In genomic region chr6:43481591-43482242, GRCh38 we compare ENCODE assay signal across 1 cellular context.
TF ChIP-seq lines count a peak whose summit lies in the region.

No MANE protein-coding gene starts in this region.

TF ChIP-seq in H1, 55 proteins besides CTCF, POLR2A, EP300 and RAD21:
- TF ChIP-seq JUND (IDR thresholded peaks at IDR 0.05; ENCODE audit: low read length), result no peak
- no peak for TF ChIP-seq CEBPB (IDR thresholded peaks at IDR 0.05; ENCODE audit: low read depth, low read length)
- TF ChIP-seq SP1 (IDR thresholded peaks at IDR 0.05; ENCODE audit: low read depth, low read length), result no peak
- TF ChIP-seq YY1 (IDR thresholded peaks at IDR 0.05; ENCODE audit: low read depth, low read length), result no peak
- TF ChIP-seq E2F6 (IDR thresholded peaks at IDR 0.05), result no peak
